In the genomic region with DNA sequence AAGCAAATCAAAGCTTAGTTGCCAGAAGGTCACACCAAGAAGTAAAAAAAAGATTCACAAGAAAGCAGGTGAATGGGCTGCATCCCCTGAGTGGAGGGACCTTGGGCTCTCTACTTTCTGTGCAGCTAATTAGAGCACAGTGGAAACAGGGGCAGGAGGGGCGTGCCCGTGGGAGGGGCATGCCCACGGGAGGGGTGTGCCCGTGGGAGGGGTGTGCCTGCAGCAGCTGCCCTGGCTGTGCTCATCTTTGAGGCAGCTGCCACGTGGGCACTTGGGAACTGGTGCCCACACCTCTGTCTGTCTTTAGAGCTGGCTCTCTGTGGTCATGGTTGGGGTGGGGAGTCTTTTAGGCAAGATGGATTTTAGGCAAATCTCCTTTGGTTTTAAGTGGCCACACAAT, we compare ENCODE assay signal across 17 cellular contexts. TPM values are rescaled to one million over a fixed set of nuclear protein-coding genes. Genes with fewer than 3 reads are reported as not detected.
DNase-seq lines count a peak whose midpoint lies in the region; ATAC-seq and FAIRE-seq lines count a peak whose summit lies in the region.
"Had no signal": no experiment of that assay in that cellular context is flagged by ENCODE, and none has a peak within 500 bp of the region (broad histone marks: within the 10 kb centered on the region; RNA-seq: fewer than 3 reads in every experiment).

No MANE protein-coding gene starts in this region.

- DNase-seq in DMS53 (lab: John Stamatoyannopoulos, UW): peak; percentile 30
- DNase-seq in DMS53 treated with DMSO at 0.1 percent for 48 hours (lab: John Stamatoyannopoulos, UW; ENCODE audit: unreplicated experiment): no peak
- peak; percentile 10 for DNase-seq in ELR (ENCODE audit: low read depth)
- DNase-seq in SK-MEL-5 (ENCODE audit: low read depth, low spot score): peak; percentile 18
- no peak for DNase-seq in left lobe of liver (ENCODE audit: low spot score)
- no peak for DNase-seq in effector memory CD8-positive, alpha-beta T cell
- DNase-seq in GM19239 (ENCODE audit: insufficient read length, low spot score): no peak
- DNase-seq: 8988T; CD8-positive, alpha-beta T cell; dermis blood vessel endothelial cell; esophagus squamous epithelium; NCI-H345; right lobe of liver had no signal

- H3K4me1 Mint-ChIP-seq in effector memory CD8-positive, alpha-beta T cell (ENCODE audit: low read depth in 2 of 2): no peaks in the 10 kb centered on the region

- H3K27me3 Mint-ChIP-seq in effector memory CD8-positive, alpha-beta T cell: peaks cover 60 to 62% of the 10 kb centered on the region in 2 donors

- ATAC-seq in left lobe of liver (peak; percentile 27), HG03354 (IDR thresholded peaks at IDR 0.05; ENCODE audit: poor library complexity, severe bottlenecking, unreplicated experiment) (no peak)
- ATAC-seq in effector memory CD8-positive, alpha-beta T cell (replicated peaks): no peak
- ATAC-seq: CD8-positive, alpha-beta T cell had no signal

- H3K9me3 Mint-ChIP-seq in effector memory CD8-positive, alpha-beta T cell: no peaks in the 10 kb centered on the region
- H3K9me3 Mint-ChIP-seq: CD8-positive, alpha-beta T cell; T-helper 1 cell treated with Interleukin-12 subunit alpha and Interleukin-12 subunit beta and Interleukin-4 antibody, amounts not matched to agents 30 μg/mL and 1 μg/mL, for 36 hours had no signal

- no peak for FAIRE-seq in GM19239 (lab: Jason Lieb, UNC)
- FAIRE-seq: astrocyte had no signal

- no peak overlapping the region for H3K27ac Mint-ChIP-seq in effector memory CD8-positive, alpha-beta T cell
- H3K27ac Mint-ChIP-seq: CD8-positive, alpha-beta T cell; nephron; T-helper 1 cell treated with Interleukin-12 subunit alpha and Interleukin-12 subunit beta and Interleukin-4 antibody, amounts not matched to agents 30 μg/mL and 1 μg/mL, for 36 hours had no signal

- H3K4me3 Mint-ChIP-seq in effector memory CD8-positive, alpha-beta T cell: no peak overlapping the region
- H3K4me3 Mint-ChIP-seq: CD8-positive, alpha-beta T cell; nephron; T-helper 1 cell treated with Interleukin-12 subunit alpha and Interleukin-12 subunit beta and Interleukin-4 antibody, amounts not matched to agents 30 μg/mL and 1 μg/mL, for 36 hours had no signal

- H3K36me3 Mint-ChIP-seq in effector memory CD8-positive, alpha-beta T cell (ENCODE audit: insufficient read depth): no peaks in the 10 kb centered on the region
- H3K36me3 Mint-ChIP-seq: CD8-positive, alpha-beta T cell had no signal

- in situ Hi-C loops in SK-MEL-5 (cut with HindIII; ENCODE audit: low pct_unique_long_range_greater_than_20kb, low sequenced_read_pairs): no loop called here

RNA-seq across cellular contexts. Expression of a gene that starts 60.0 kb away (rescaled TPM):
- total RNA-seq in SK-MEL-5 (2014; rRNA removed; shearing (Covaris generic)): 11.1 and 12.1 TPM in 2 replicates
- 6.4 and 9.5 TPM in 2 replicates for polyA plus RNA-seq in SK-MEL-5 (2015; cell fraction: cytosol; rRNA removed)
- polyA plus RNA-seq in SK-MEL-5 (2015; cell fraction: nucleus; rRNA removed): 11.2 and 14.3 TPM in 2 replicates
- total RNA-seq in left lobe of liver: 5.1 TPM
- total RNA-seq: CD8-positive, alpha-beta T cell had no signal

Comparison
In these comparisons a context has a peak if more than half of its experiments do, and no peak if none do; other contexts are left out.
1. DNase-seq: peak in DMS53 (single experiment), ELR (single experiment) and SK-MEL-5 (single experiment); none in DMS53 treated with DMSO at 0.1 percent for 48 hours (single experiment), left lobe of liver (single experiment), effector memory CD8-positive, alpha-beta T cell (0 of 3) and GM19239 (single experiment).